ENCODE assay signal across 5 cellular contexts in genomic region chr1:208288495-208288894, GRCh38.
"Had no signal": no experiment of that assay in that cellular context is flagged by ENCODE, and none has a peak within 500 bp of the region (broad histone marks: within the 10 kb centered on the region; RNA-seq: fewer than 3 reads in every experiment).

No MANE protein-coding gene starts in this region.

- H3K9me3 Mint-ChIP-seq: GM23338, H9 had no signal

- H3K4me1 Mint-ChIP-seq: IgD-negative memory B cell had no signal

- H3K36me3 Mint-ChIP-seq: IgD-negative memory B cell had no signal

- H3K27ac Mint-ChIP-seq: GM23338, H9 had no signal

- DNase-seq: H9, HCEC 1CT had no signal

- H3K27me3 Mint-ChIP-seq: IgD-negative memory B cell had no signal

- H3K4me3 Mint-ChIP-seq: GM23338, H9, IgD-negative memory B cell had no signal

- ATAC-seq: GM23338, HepG2 had no signal
